ENCODE assay signal across 1 cellular context in the genomic region with DNA sequence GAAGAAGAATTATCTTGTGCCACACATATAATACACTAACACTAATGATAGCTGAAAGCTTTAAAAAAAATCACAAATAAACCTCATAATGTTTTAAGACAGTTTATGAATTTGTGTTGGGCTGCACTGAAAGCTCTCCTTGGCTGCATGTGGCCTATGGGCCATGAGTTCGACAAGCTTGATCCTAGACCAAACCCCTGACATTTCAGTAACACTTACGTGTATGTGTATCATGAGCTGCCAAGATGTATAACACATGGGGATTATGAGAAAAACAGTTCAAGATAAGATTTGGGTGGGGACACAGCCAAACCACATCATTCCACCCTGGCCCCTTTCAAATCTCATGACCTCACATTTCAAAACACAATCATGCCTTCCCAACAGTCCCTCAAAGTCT.
TF ChIP-seq lines count a peak whose summit lies in the region.

No MANE protein-coding gene starts in this region.

TF ChIP-seq in GM23338, 12 proteins besides CTCF, POLR2A, EP300 and RAD21 (continued from another document):
- TF ChIP-seq, protein P1, sequence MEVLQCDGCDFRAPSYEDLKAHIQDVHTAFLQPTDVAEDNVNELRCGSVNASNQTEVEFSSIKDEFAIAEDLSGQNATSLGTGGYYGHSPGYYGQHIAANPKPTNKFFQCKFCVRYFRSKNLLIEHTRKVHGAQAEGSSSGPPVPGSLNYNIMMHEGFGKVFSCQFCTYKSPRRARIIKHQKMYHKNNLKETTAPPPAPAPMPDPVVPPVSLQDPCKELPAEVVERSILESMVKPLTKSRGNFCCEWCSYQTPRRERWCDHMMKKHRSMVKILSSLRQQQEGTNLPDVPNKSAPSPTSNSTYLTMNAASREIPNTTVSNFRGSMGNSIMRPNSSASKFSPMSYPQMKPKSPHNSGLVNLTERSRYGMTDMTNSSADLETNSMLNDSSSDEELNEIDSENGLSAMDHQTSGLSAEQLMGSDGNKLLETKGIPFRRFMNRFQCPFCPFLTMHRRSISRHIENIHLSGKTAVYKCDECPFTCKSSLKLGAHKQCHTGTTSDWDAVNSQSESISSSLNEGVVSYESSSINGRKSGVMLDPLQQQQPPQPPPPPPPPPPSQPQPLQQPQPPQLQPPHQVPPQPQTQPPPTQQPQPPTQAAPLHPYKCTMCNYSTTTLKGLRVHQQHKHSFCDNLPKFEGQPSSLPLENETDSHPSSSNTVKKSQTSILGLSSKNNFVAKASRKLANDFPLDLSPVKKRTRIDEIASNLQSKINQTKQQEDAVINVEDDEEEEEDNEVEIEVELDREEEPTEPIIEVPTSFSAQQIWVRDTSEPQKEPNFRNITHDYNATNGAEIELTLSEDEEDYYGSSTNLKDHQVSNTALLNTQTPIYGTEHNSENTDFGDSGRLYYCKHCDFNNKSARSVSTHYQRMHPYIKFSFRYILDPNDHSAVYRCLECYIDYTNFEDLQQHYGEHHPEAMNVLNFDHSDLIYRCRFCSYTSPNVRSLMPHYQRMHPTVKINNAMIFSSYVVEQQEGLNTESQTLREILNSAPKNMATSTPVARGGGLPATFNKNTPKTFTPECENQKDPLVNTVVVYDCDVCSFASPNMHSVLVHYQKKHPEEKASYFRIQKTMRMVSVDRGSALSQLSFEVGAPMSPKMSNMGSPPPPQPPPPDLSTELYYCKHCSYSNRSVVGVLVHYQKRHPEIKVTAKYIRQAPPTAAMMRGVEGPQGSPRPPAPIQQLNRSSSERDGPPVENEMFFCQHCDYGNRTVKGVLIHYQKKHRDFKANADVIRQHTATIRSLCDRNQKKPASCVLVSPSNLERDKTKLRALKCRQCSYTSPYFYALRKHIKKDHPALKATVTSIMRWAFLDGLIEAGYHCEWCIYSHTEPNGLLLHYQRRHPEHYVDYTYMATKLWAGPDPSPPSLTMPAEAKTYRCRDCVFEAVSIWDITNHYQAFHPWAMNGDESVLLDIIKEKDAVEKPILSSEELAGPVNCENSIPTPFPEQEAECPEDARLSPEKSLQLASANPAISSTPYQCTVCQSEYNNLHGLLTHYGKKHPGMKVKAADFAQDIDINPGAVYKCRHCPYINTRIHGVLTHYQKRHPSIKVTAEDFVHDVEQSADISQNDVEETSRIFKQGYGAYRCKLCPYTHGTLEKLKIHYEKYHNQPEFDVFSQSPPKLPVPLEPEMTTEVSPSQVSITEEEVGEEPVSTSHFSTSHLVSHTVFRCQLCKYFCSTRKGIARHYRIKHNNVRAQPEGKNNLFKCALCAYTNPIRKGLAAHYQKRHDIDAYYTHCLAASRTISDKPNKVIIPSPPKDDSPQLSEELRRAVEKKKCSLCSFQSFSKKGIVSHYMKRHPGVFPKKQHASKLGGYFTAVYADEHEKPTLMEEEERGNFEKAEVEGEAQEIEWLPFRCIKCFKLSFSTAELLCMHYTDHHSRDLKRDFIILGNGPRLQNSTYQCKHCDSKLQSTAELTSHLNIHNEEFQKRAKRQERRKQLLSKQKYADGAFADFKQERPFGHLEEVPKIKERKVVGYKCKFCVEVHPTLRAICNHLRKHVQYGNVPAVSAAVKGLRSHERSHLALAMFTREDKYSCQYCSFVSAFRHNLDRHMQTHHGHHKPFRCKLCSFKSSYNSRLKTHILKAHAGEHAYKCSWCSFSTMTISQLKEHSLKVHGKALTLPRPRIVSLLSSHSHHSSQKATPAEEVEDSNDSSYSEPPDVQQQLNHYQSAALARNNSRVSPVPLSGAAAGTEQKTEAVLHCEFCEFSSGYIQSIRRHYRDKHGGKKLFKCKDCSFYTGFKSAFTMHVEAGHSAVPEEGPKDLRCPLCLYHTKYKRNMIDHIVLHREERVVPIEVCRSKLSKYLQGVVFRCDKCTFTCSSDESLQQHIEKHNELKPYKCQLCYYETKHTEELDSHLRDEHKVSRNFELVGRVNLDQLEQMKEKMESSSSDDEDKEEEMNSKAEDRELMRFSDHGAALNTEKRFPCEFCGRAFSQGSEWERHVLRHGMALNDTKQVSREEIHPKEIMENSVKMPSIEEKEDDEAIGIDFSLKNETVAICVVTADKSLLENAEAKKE (CRISPR knock-in tag; IDR thresholded peaks at IDR 0.05), result no peak
- TF ChIP-seq NANOG (IDR thresholded peaks at IDR 0.05; ENCODE audit: borderline replicate concordance) (no peak), JUNB (IDR thresholded peaks at IDR 0.05; ENCODE audit: unreplicated experiment) (no peak), EZH2 (IDR thresholded peaks at IDR 0.05; ENCODE audit: low read depth, unreplicated experiment) (no peak)
- TF ChIP-seq, protein P2, sequence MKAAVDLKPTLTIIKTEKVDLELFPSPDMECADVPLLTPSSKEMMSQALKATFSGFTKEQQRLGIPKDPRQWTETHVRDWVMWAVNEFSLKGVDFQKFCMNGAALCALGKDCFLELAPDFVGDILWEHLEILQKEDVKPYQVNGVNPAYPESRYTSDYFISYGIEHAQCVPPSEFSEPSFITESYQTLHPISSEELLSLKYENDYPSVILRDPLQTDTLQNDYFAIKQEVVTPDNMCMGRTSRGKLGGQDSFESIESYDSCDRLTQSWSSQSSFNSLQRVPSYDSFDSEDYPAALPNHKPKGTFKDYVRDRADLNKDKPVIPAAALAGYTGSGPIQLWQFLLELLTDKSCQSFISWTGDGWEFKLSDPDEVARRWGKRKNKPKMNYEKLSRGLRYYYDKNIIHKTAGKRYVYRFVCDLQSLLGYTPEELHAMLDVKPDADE (IDR thresholded peaks at IDR 0.05), result no peak
